ENCODE assay signal across 9 cellular contexts in genomic region chr17:81221371-81221841, GRCh38. TPM values are rescaled to one million over a fixed set of nuclear protein-coding genes. Genes with fewer than 3 reads are reported as not detected.
DNase-seq lines count a peak whose midpoint lies in the region; ATAC-seq and TF ChIP-seq lines count a peak whose summit lies in the region.
"Had no signal": no experiment of that assay in that cellular context is flagged by ENCODE, and none has a peak within 500 bp of the region (broad histone marks: within the 10 kb centered on the region; RNA-seq: fewer than 3 reads in every experiment).

No MANE protein-coding gene starts in this region.

- H3K79me1 ChIP-seq in neuronal stem cell (ENCODE audit: low read depth, low read length), result peaks cover 20% of the 10 kb centered on the region

- H3K79me2 ChIP-seq in OCI-LY1 (ENCODE audit: insufficient read depth, low read length), result no peaks in the 10 kb centered on the region

- H4K20me1 ChIP-seq in OCI-LY1 (ENCODE audit: insufficient read depth, low read length), result no peaks in the 10 kb centered on the region

- H2AFZ ChIP-seq in OCI-LY1 (ENCODE audit: low read length) (no peak overlapping the region), neuronal stem cell (ENCODE audit: low read length) (no peak overlapping the region)

- ATAC-seq in GM19467 (IDR thresholded peaks at IDR 0.05; ENCODE audit: unreplicated experiment), result no peak

- intact Hi-C loops in dorsolateral prefrontal cortex (cut with DNase I), result no loop called here

- H3K4me1 ChIP-seq in OCI-LY1 (ENCODE audit: insufficient read depth, low read length, severe bottlenecking) (peaks cover 18% of the 10 kb centered on the region), neuronal stem cell (ENCODE audit: control insufficient read depth in 2 of 2, insufficient read depth in 1 of 2, low read depth in 1 of 2, low read length in 2 of 2) (peaks cover 13 to 20% of the 10 kb centered on the region in 2 donors)

- H3K4me2 ChIP-seq in OCI-LY1 (ENCODE audit: low read length) (peak overlapping the region; percentile 84), neuronal stem cell (ENCODE audit: insufficient read depth, low read length, poor library complexity, severe bottlenecking) (peak overlapping the region; percentile 96)

- no peak overlapping the region for H2BK120ac ChIP-seq in neuronal stem cell (ENCODE audit: low read depth, low read length)

- H3K4ac ChIP-seq in neuronal stem cell (ENCODE audit: low read length), result no peak overlapping the region

- H3K9me2 ChIP-seq in OCI-LY1 (ENCODE audit: low read depth, low read length), result no peaks in the 10 kb centered on the region

- DNase-seq in ELF-1 (ENCODE audit: low read depth, low spot score) (peak; percentile 68), dorsolateral prefrontal cortex (no peak), neuronal stem cell (ENCODE audit: low spot score) (peak; percentile 52), NOMO-1 treated with dmso at 0.1 percent for 144 hours (lab: John Stamatoyannopoulos, UW; ENCODE audit: unreplicated experiment) (no peak), DMS79 treated with DMSO at 0.1 percent for 48 hours (lab: John Stamatoyannopoulos, UW) (no peak)
- DNase-seq: cortex of kidney had no signal

- peak overlapping the region; percentile 83 for H2BK5ac ChIP-seq in neuronal stem cell (ENCODE audit: low read length)

- 0 out of 2 replicates have a peak, but pooled peaks cover 5% of the 10 kb centered on the region for H3K36me3 ChIP-seq in OCI-LY1 (ENCODE audit: insufficient read depth, low read length)
- H3K36me3 ChIP-seq in neuronal stem cell (replicated peaks in 1 of 2; ENCODE audit: control insufficient read depth in 2 of 2, insufficient read depth in 2 of 2, low read length in 2 of 2), result peaks cover 12 to 28% of the 10 kb centered on the region in 2 donors

- no peak overlapping the region for H2BK12ac ChIP-seq in neuronal stem cell (ENCODE audit: low read length)

- H4K91ac ChIP-seq in neuronal stem cell (ENCODE audit: low read depth, low read length, poor library complexity), result no peak overlapping the region

- H3K9me3 ChIP-seq in OCI-LY1 (ENCODE audit: low read length), result no peaks in the 10 kb centered on the region
- no peaks in the 10 kb centered on the region for H3K9me3 ChIP-seq in neuronal stem cell (replicated peaks in 1 of 2; ENCODE audit: control insufficient read depth in 2 of 2, insufficient read depth in 1 of 2, low read depth in 1 of 2, low read length in 2 of 2)

- H3K4me3 ChIP-seq in OCI-LY1 (ENCODE audit: low read depth, low read length, poor library complexity, severe bottlenecking) (peak overlapping the region; percentile 87), dorsolateral prefrontal cortex (peak overlapping the region in 48 of 59 donors; percentile 58 to 93 (median 83)), neuronal stem cell (ENCODE audit: low read length in 2 of 2) (peak overlapping the region; percentile 92 to 96)

- no peak overlapping the region for H3K27ac ChIP-seq in OCI-LY1 (ENCODE audit: low read depth, low read length, poor library complexity, severe bottlenecking)
- H3K27ac ChIP-seq in dorsolateral prefrontal cortex, result no peak overlapping the region
- no peak overlapping the region for H3K27ac ChIP-seq in neuronal stem cell (replicated peaks; ENCODE audit: low read length)

- peak overlapping the region; percentile 70 for H3K18ac ChIP-seq in neuronal stem cell (ENCODE audit: low read length)

- no peak overlapping the region for H2BK15ac ChIP-seq in neuronal stem cell (ENCODE audit: low read length)

- H3K27me3 ChIP-seq in OCI-LY1 (ENCODE audit: insufficient read depth, low read length) (no peaks in the 10 kb centered on the region; the same call in 1 of the 2 replicates), dorsolateral prefrontal cortex (no peaks in the 10 kb centered on the region), neuronal stem cell (ENCODE audit: control insufficient read depth in 3 of 3, insufficient read depth in 3 of 3, low read depth in 1 of 3, low read length in 3 of 3) (no peaks in the 10 kb centered on the region)

- H4K8ac ChIP-seq in neuronal stem cell (ENCODE audit: low read depth, low read length), result no peak overlapping the region

- H3K9ac ChIP-seq in OCI-LY1 (ENCODE audit: low read length) (peak overlapping the region; percentile 80; the same call in 1 of the 2 replicates), neuronal stem cell (ENCODE audit: low read depth, low read length, poor library complexity) (peak overlapping the region; percentile 97)

- peak overlapping the region; percentile 84 for H2AK5ac ChIP-seq in neuronal stem cell (ENCODE audit: low read depth, low read length)

- H3K14ac ChIP-seq in neuronal stem cell (ENCODE audit: low read length), result peak overlapping the region; percentile 63

- WGBS in neuronal stem cell (ENCODE audit: extremely low coverage in 2 of 2, insufficient read length in 2 of 2, insufficient replicate concordance in 1 of 2), 2 donors, result no CpG with 5 or more reads among the region's 11 CpGs

- no peaks in the 10 kb centered on the region; the same call in 1 of the 2 replicates for H3F3A ChIP-seq in OCI-LY1 (ENCODE audit: insufficient read depth, low read length)

- H3K23ac ChIP-seq in neuronal stem cell (ENCODE audit: low read depth, low read length, poor library complexity), result peak overlapping the region; percentile 52

- TF ChIP-seq CTCF in OCI-LY1 (IDR thresholded peaks at IDR 0.05; ENCODE audit: low read length), result no peak
- no peak for TF ChIP-seq CTCF in dorsolateral prefrontal cortex (IDR thresholded peaks at IDR 0.05 in 54 of 56, conservative IDR thresholded peaks at IDR 0.05 in 2 of 56; ENCODE audit: low read depth in 1 of 56, partially characterized antibody in 56 of 56)

RNA-seq across cellular contexts. Expression of gene CEP131, which starts 1.4 kb away (rescaled TPM):
- total RNA-seq in dorsolateral prefrontal cortex, result 10 to 100 TPM in 52 of 120 experiments, 1 to 10 TPM in 68; 6.0 to 20.7 (median 9.3) TPM
- polyA plus RNA-seq in neuronal stem cell (2013, experiment 1 of 2), result 14.7 TPM
- polyA plus RNA-seq in neuronal stem cell (2013, experiment 2 of 2), result 14.1 TPM

RNA-seq across cellular contexts. Expression of gene TEPSIN, which starts 17.4 kb away (rescaled TPM):
- 10 to 100 TPM; 12.8 to 46.5 (median 27.3) TPM for total RNA-seq in dorsolateral prefrontal cortex
- 14.7 TPM for polyA plus RNA-seq in neuronal stem cell (2013, experiment 1 of 2)
- 14.2 TPM for polyA plus RNA-seq in neuronal stem cell (2013, experiment 2 of 2)

RNA-seq across cellular contexts. Expression of gene NDUFAF8, which starts 17.7 kb away (rescaled TPM):
- total RNA-seq in dorsolateral prefrontal cortex, result 10 to 100 TPM; 23.8 to 70.9 (median 46.9) TPM
- polyA plus RNA-seq in neuronal stem cell (2013, experiment 1 of 2), result 79.2 TPM
- polyA plus RNA-seq in neuronal stem cell (2013, experiment 2 of 2), result 73.1 TPM

RNA-seq across cellular contexts. Expression of gene AATK, which starts 55.4 kb away (rescaled TPM):
- 100 to 1,000 TPM; 143 to 915 (median 275) TPM for total RNA-seq in dorsolateral prefrontal cortex
- polyA plus RNA-seq in neuronal stem cell (2013, experiment 1 of 2), result 5.6 TPM
- 5.4 TPM for polyA plus RNA-seq in neuronal stem cell (2013, experiment 2 of 2)

RNA-seq across cellular contexts. Expression of gene PVALEF, which starts 56.1 kb away (rescaled TPM):
- 1 to 10 TPM in 23 of 120 experiments, under 1 TPM in 78, not detected in 19; 0.35 to 2.6 (median 0.77) TPM for total RNA-seq in dorsolateral prefrontal cortex
- 0.06 TPM for polyA plus RNA-seq in neuronal stem cell (2013, experiment 1 of 2)
- 0.04 TPM for polyA plus RNA-seq in neuronal stem cell (2013, experiment 2 of 2)
- total RNA-seq: subcutaneous adipose tissue had no signal

Comparison
In these comparisons a context has a peak if more than half of its experiments do, and no peak if none do; other contexts are left out.
1. DNase-seq: peak in ELF-1 (single experiment) and neuronal stem cell (single experiment); none in dorsolateral prefrontal cortex (0 of 10), NOMO-1 treated with dmso at 0.1 percent for 144 hours (single experiment) and DMS79 treated with DMSO at 0.1 percent for 48 hours (single experiment).
2. Peak in every context shown above with its lines, with median percentiles within 50 percentile points of each other: H3K4me3 ChIP-seq.